In genomic region chr10:48806282-48806681, GRCh38 we compare ENCODE assay signal across 22 cellular contexts.
DNase-seq lines count a peak whose midpoint lies in the region; ATAC-seq and TF ChIP-seq lines count a peak whose summit lies in the region.
"Had no signal": no experiment of that assay in that cellular context is flagged by ENCODE, and none has a peak within 500 bp of the region (broad histone marks: within the 10 kb centered on the region; RNA-seq: fewer than 3 reads in every experiment).

No MANE protein-coding gene starts in this region.

- no peak for ATAC-seq in activated naive CD8-positive, alpha-beta T cell treated with anti-CD3 and anti-CD28 coated beads, Interleukin-2, amount 10 ng/mL, durations not matched to agents 7 days and 5 days (ENCODE audit: low read depth)
- ATAC-seq in activated naive CD8-positive, alpha-beta T cell treated with anti-CD3 and anti-CD28 coated beads, Interleukin-2, amount 50 U/mL, for 24 hours = no peak
- no peak for ATAC-seq in naive thymus-derived CD4-positive, alpha-beta T cell
- ATAC-seq in activated T-helper 17 cell treated with anti-CD3 and anti-CD28 coated beads, Interleukin-2, amount 50 U/mL, for 72 hours (replicated peaks) = no peak
- ATAC-seq: HCT116; stimulated activated effector memory CD8-positive, alpha-beta T cell treated with anti-CD3 and anti-CD28 coated beads, Interleukin-12 subunit alpha, Interleukin-12 subunit beta, amount 100 ng/mL, for 72 hours had no signal

- H3K27me3 ChIP-seq in adipocyte (replicated peaks; ENCODE audit: control insufficient read depth, insufficient read depth, low read length) (peaks cover 13% of the 10 kb centered on the region), thymus (ENCODE audit: control insufficient read depth, insufficient read depth) (no peaks in the 10 kb centered on the region), tibial artery (no peaks in the 10 kb centered on the region)
- H3K27me3 ChIP-seq in naive thymus-derived CD4-positive, alpha-beta T cell (ENCODE audit: control insufficient read depth in 2 of 2, insufficient read depth in 2 of 2, low read length in 2 of 2) = no peaks in the 10 kb centered on the region
- H3K27me3 ChIP-seq: adrenal gland, thyroid gland had no signal

- peak overlapping the region; percentile 59 for H3K4me3 Mint-ChIP-seq in activated naive CD8-positive, alpha-beta T cell treated with anti-CD3 and anti-CD28 coated beads, Interleukin-2, amount 10 ng/mL, durations not matched to agents 7 days and 5 days
- H3K4me3 Mint-ChIP-seq in activated naive CD8-positive, alpha-beta T cell treated with anti-CD3 and anti-CD28 coated beads, Interleukin-2, amount 50 U/mL, for 24 hours = no peak overlapping the region
- H3K4me3 Mint-ChIP-seq in naive thymus-derived CD4-positive, alpha-beta T cell = peak overlapping the region in 8 of 10 donors; percentile 12 to 81 (median 66)
- no peak overlapping the region for H3K4me3 Mint-ChIP-seq in activated T-helper 17 cell treated with anti-CD3 and anti-CD28 coated beads, Interleukin-2, amount 50 U/mL, for 72 hours
- H3K4me3 Mint-ChIP-seq: neural crest cell; stimulated activated effector memory CD8-positive, alpha-beta T cell treated with anti-CD3 and anti-CD28 coated beads, Interleukin-12 subunit alpha, Interleukin-12 subunit beta, amount 100 ng/mL, for 72 hours had no signal

- DNase-seq in activated naive CD8-positive, alpha-beta T cell treated with anti-CD3 and anti-CD28 coated beads, Interleukin-2, amount 10 ng/mL, durations not matched to agents 7 days and 5 days = no peak
- DNase-seq in activated naive CD8-positive, alpha-beta T cell treated with anti-CD3 and anti-CD28 coated beads, Interleukin-2, amount 50 U/mL, for 24 hours = no peak
- DNase-seq in adipocyte (ENCODE audit: low read depth) = no peak
- no peak for DNase-seq in naive thymus-derived CD4-positive, alpha-beta T cell
- no peak for DNase-seq in tibial artery
- no peak for DNase-seq in NCI-H2196 treated with DMSO at 0.1 percent for 48 hours (lab: John Stamatoyannopoulos, UW; ENCODE audit: unreplicated experiment)
- DNase-seq: activated effector memory CD4-positive, alpha-beta T cell treated with Interleukin-2 at 50 U/mL for 16 hours; adrenal gland; KBM-7; NCI-H1436 treated with DMSO at 0.1 percent for 48 hours; NCI-H524 treated with DMSO at 0.1 percent for 48 hours; SK-N-SH; stimulated activated CD4-positive, alpha-beta T cell treated with anti-CD3 and anti-CD28 coated beads, Interleukin-1b, Interleukin-23, amount 100 ng/mL, for 48 hours had no signal

- H3K27ac ChIP-seq in naive thymus-derived CD4-positive, alpha-beta T cell (ENCODE audit: low read depth, low read length) = no peak overlapping the region
- peak overlapping the region; percentile 71 for H3K27ac ChIP-seq in thymus (ENCODE audit: low read depth)
- no peak overlapping the region for H3K27ac ChIP-seq in tibial artery
- H3K27ac ChIP-seq: adrenal gland, C4-2B, psoas muscle, thyroid gland had no signal

- H3K9ac ChIP-seq in adipocyte (ENCODE audit: low read length) = peak overlapping the region; percentile 38
- H3K9ac ChIP-seq: SK-N-SH had no signal

- H3K9me3 ChIP-seq in adipocyte (ENCODE audit: control insufficient read depth, low read length) (no peaks in the 10 kb centered on the region), thymus (ENCODE audit: control insufficient read depth) (no peaks in the 10 kb centered on the region), tibial artery (no peaks in the 10 kb centered on the region)
- no peaks in the 10 kb centered on the region for H3K9me3 ChIP-seq in naive thymus-derived CD4-positive, alpha-beta T cell (ENCODE audit: control insufficient read depth in 2 of 3, low read length in 3 of 3)
- H3K9me3 ChIP-seq: adrenal gland, psoas muscle, SK-N-SH, thyroid gland had no signal

- peaks cover 61% of the 10 kb centered on the region for H3K4me1 Mint-ChIP-seq in activated naive CD8-positive, alpha-beta T cell treated with anti-CD3 and anti-CD28 coated beads, Interleukin-2, amount 10 ng/mL, durations not matched to agents 7 days and 5 days
- H3K4me1 Mint-ChIP-seq in activated naive CD8-positive, alpha-beta T cell treated with anti-CD3 and anti-CD28 coated beads, Interleukin-2, amount 50 U/mL, for 24 hours = peaks cover 36% of the 10 kb centered on the region
- peaks cover 10 to 66% (median 56%) of the 10 kb centered on the region in 7 donors for H3K4me1 Mint-ChIP-seq in naive thymus-derived CD4-positive, alpha-beta T cell
- H3K4me1 Mint-ChIP-seq in activated T-helper 17 cell treated with anti-CD3 and anti-CD28 coated beads, Interleukin-2, amount 50 U/mL, for 72 hours = no peaks in the 10 kb centered on the region
- H3K4me1 Mint-ChIP-seq: stimulated activated effector memory CD8-positive, alpha-beta T cell treated with anti-CD3 and anti-CD28 coated beads, Interleukin-12 subunit alpha, Interleukin-12 subunit beta, amount 100 ng/mL, for 72 hours had no signal

- POLR2A ChIA-PET in activated naive CD8-positive, alpha-beta T cell treated with anti-CD3 and anti-CD28 coated beads, Interleukin-2, amount 10 ng/mL, durations not matched to agents 7 days and 5 days (lab: Charles Lee) = no interaction called here
- POLR2A ChIA-PET in naive thymus-derived CD4-positive, alpha-beta T cell (lab: Charles Lee) = interaction anchor here (0.7 kb wide), 1 partner anchor 58 kb away, joined by 3 read pairs; no protein-coding TSS in a partner anchor

- no peak for TF ChIP-seq CTCF in tibial artery (IDR thresholded peaks at IDR 0.05)

- H3K27me3 Mint-ChIP-seq in activated naive CD8-positive, alpha-beta T cell treated with anti-CD3 and anti-CD28 coated beads, Interleukin-2, amount 10 ng/mL, durations not matched to agents 7 days and 5 days = no peaks in the 10 kb centered on the region
- H3K27me3 Mint-ChIP-seq in activated naive CD8-positive, alpha-beta T cell treated with anti-CD3 and anti-CD28 coated beads, Interleukin-2, amount 50 U/mL, for 24 hours = no peaks in the 10 kb centered on the region
- H3K27me3 Mint-ChIP-seq in naive thymus-derived CD4-positive, alpha-beta T cell = peaks cover 0 to 6% (median 0%) of the 10 kb centered on the region in 5 donors
- H3K27me3 Mint-ChIP-seq in activated T-helper 17 cell treated with anti-CD3 and anti-CD28 coated beads, Interleukin-2, amount 50 U/mL, for 72 hours = peaks cover 6% of the 10 kb centered on the region

- no peaks in the 10 kb centered on the region for H3K9me3 Mint-ChIP-seq in activated naive CD8-positive, alpha-beta T cell treated with anti-CD3 and anti-CD28 coated beads, Interleukin-2, amount 10 ng/mL, durations not matched to agents 7 days and 5 days
- H3K9me3 Mint-ChIP-seq in activated naive CD8-positive, alpha-beta T cell treated with anti-CD3 and anti-CD28 coated beads, Interleukin-2, amount 50 U/mL, for 24 hours = no peaks in the 10 kb centered on the region
- H3K9me3 Mint-ChIP-seq in naive thymus-derived CD4-positive, alpha-beta T cell = no peaks in the 10 kb centered on the region
- no peaks in the 10 kb centered on the region for H3K9me3 Mint-ChIP-seq in activated T-helper 17 cell treated with anti-CD3 and anti-CD28 coated beads, Interleukin-2, amount 50 U/mL, for 72 hours
- H3K9me3 Mint-ChIP-seq: neural crest cell; stimulated activated effector memory CD8-positive, alpha-beta T cell treated with anti-CD3 and anti-CD28 coated beads, Interleukin-12 subunit alpha, Interleukin-12 subunit beta, amount 100 ng/mL, for 72 hours had no signal

- H3K36me3 ChIP-seq in adipocyte (ENCODE audit: control insufficient read depth, insufficient read depth, low read length, severe bottlenecking) = no peaks in the 10 kb centered on the region
- no peaks in the 10 kb centered on the region for H3K36me3 ChIP-seq in naive thymus-derived CD4-positive, alpha-beta T cell (ENCODE audit: control insufficient read depth in 2 of 3, insufficient read depth in 3 of 3, low read length in 3 of 3)
- no peaks in the 10 kb centered on the region for H3K36me3 ChIP-seq in thymus (ENCODE audit: control insufficient read depth, insufficient read depth)
- H3K36me3 ChIP-seq in tibial artery = no peaks in the 10 kb centered on the region
- H3K36me3 ChIP-seq: adrenal gland, thyroid gland had no signal

- 42% methylated on average over 4 of the region's 4 CpGs for WGBS in thymus

- CTCF ChIA-PET in naive thymus-derived CD4-positive, alpha-beta T cell (lab: Charles Lee) = no interaction called here

- no peak overlapping the region for H3K4me3 ChIP-seq in adipocyte (ENCODE audit: low read length)
- no peak overlapping the region for H3K4me3 ChIP-seq in naive thymus-derived CD4-positive, alpha-beta T cell (ENCODE audit: low read length)
- no peak overlapping the region for H3K4me3 ChIP-seq in thymus (ENCODE audit: low read length)
- no peak overlapping the region for H3K4me3 ChIP-seq in tibial artery
- H3K4me3 ChIP-seq: adrenal gland, psoas muscle, skin epidermis, thyroid gland had no signal

- intact Hi-C loops in naive thymus-derived CD4-positive, alpha-beta T cell (cut with micrococcal nuclease) = loop anchor here (2.0 to 10.0 kb wide), 5 partner anchors 149 to 1819 kb away; partner anchors contain the start of genes ERCC6 (in 1 of the 2), MAPK8 (in 1 of the 2), SGMS1 (in 1 of the 2) and TMEM273 (in 1 of the 2)
- intact Hi-C loops in tibial artery (cut with DNase I; ENCODE audit: low total_unique reads) = no loop called here

- H3K27ac Mint-ChIP-seq in activated naive CD8-positive, alpha-beta T cell treated with anti-CD3 and anti-CD28 coated beads, Interleukin-2, amount 10 ng/mL, durations not matched to agents 7 days and 5 days = peak overlapping the region; percentile 83
- H3K27ac Mint-ChIP-seq in activated naive CD8-positive, alpha-beta T cell treated with anti-CD3 and anti-CD28 coated beads, Interleukin-2, amount 50 U/mL, for 24 hours = no peak overlapping the region
- peak overlapping the region in 7 of 9 donors; percentile 45 to 90 (median 84) for H3K27ac Mint-ChIP-seq in naive thymus-derived CD4-positive, alpha-beta T cell
- no peak overlapping the region for H3K27ac Mint-ChIP-seq in activated T-helper 17 cell treated with anti-CD3 and anti-CD28 coated beads, Interleukin-2, amount 50 U/mL, for 72 hours
- H3K27ac Mint-ChIP-seq: stimulated activated effector memory CD8-positive, alpha-beta T cell treated with anti-CD3 and anti-CD28 coated beads, Interleukin-12 subunit alpha, Interleukin-12 subunit beta, amount 100 ng/mL, for 72 hours had no signal

- no peaks in the 10 kb centered on the region for H3K4me1 ChIP-seq in adipocyte (ENCODE audit: control insufficient read depth, insufficient read depth, low read length)
- H3K4me1 ChIP-seq in naive thymus-derived CD4-positive, alpha-beta T cell (ENCODE audit: control insufficient read depth in 2 of 2, insufficient read depth in 2 of 2, low read length in 2 of 2) = peaks cover 0 to 65% of the 10 kb centered on the region in 2 donors
- H3K4me1 ChIP-seq in thymus (ENCODE audit: control insufficient read depth, insufficient read depth, low read length) = peaks cover 27% of the 10 kb centered on the region
- peaks cover 0 to 10% (median 4%) of the 10 kb centered on the region in 4 donors for H3K4me1 ChIP-seq in tibial artery
- H3K4me1 ChIP-seq: adrenal gland, psoas muscle had no signal

- H3K36me3 Mint-ChIP-seq in activated naive CD8-positive, alpha-beta T cell treated with anti-CD3 and anti-CD28 coated beads, Interleukin-2, amount 10 ng/mL, durations not matched to agents 7 days and 5 days = peaks cover 4% of the 10 kb centered on the region
- no peaks in the 10 kb centered on the region for H3K36me3 Mint-ChIP-seq in activated naive CD8-positive, alpha-beta T cell treated with anti-CD3 and anti-CD28 coated beads, Interleukin-2, amount 50 U/mL, for 24 hours (ENCODE audit: low read depth)
- H3K36me3 Mint-ChIP-seq in naive thymus-derived CD4-positive, alpha-beta T cell = peaks cover 0 to 4% (median 0%) of the 10 kb centered on the region in 5 donors
- no peaks in the 10 kb centered on the region for H3K36me3 Mint-ChIP-seq in activated T-helper 17 cell treated with anti-CD3 and anti-CD28 coated beads, Interleukin-2, amount 50 U/mL, for 72 hours (ENCODE audit: low read depth)

Comparison
In these comparisons a context has a peak if more than half of its experiments do, and no peak if none do; other contexts are left out.
1. H3K27ac Mint-ChIP-seq: peak in activated naive CD8-positive, alpha-beta T cell treated with anti-CD3 and anti-CD28 coated beads, Interleukin-2, amount 10 ng/mL, durations not matched to agents 7 days and 5 days (single experiment) and naive thymus-derived CD4-positive, alpha-beta T cell (7 of 9); none in activated naive CD8-positive, alpha-beta T cell treated with anti-CD3 and anti-CD28 coated beads, Interleukin-2, amount 50 U/mL, for 24 hours (single experiment) and activated T-helper 17 cell treated with anti-CD3 and anti-CD28 coated beads, Interleukin-2, amount 50 U/mL, for 72 hours (single experiment).
2. H3K4me3 Mint-ChIP-seq: peak in activated naive CD8-positive, alpha-beta T cell treated with anti-CD3 and anti-CD28 coated beads, Interleukin-2, amount 10 ng/mL, durations not matched to agents 7 days and 5 days (single experiment) and naive thymus-derived CD4-positive, alpha-beta T cell (8 of 10); none in activated naive CD8-positive, alpha-beta T cell treated with anti-CD3 and anti-CD28 coated beads, Interleukin-2, amount 50 U/mL, for 24 hours (single experiment) and activated T-helper 17 cell treated with anti-CD3 and anti-CD28 coated beads, Interleukin-2, amount 50 U/mL, for 72 hours (single experiment).